Comparison of ENCODE assay signal across 2 cellular contexts in genomic region chr1:11768821-11769220, GRCh38.
TF ChIP-seq lines count a peak whose summit lies in the region.

No MANE protein-coding gene starts in this region.

TF ChIP-seq in HepG2, 621 proteins besides CTCF, POLR2A, EP300 and RAD21:
- TF ChIP-seq NCOA5 (CRISPR knock-in tag; IDR thresholded peaks at IDR 0.05) (no peak), ZNF577 (CRISPR knock-in tag; IDR thresholded peaks at IDR 0.05; ENCODE audit: borderline replicate concordance, low read depth) (no peak), ZNF430 (CRISPR knock-in tag; IDR thresholded peaks at IDR 0.05) (no peak), SKI (IDR thresholded peaks at IDR 0.05; ENCODE audit: partially characterized antibody) (no peak), PRDM4 (CRISPR knock-in tag; IDR thresholded peaks at IDR 0.05; ENCODE audit: borderline replicate concordance) (no peak), FOSL2 (CRISPR knock-in tag; IDR thresholded peaks at IDR 0.05) (no peak)
TF ChIP-seq in HepG2: peak in this region for 0.

TF ChIP-seq in IMR-90, 13 proteins besides CTCF, POLR2A, EP300 and RAD21:
- TF ChIP-seq CEBPB (IDR thresholded peaks at IDR 0.05; ENCODE audit: low read depth, low read length) (no peak), MXI1 (IDR thresholded peaks at IDR 0.05; ENCODE audit: borderline replicate concordance, low read depth, low read length) (no peak), SMC3 (IDR thresholded peaks at IDR 0.05; ENCODE audit: low read depth, low read length) (no peak), NFE2L2 (IDR thresholded peaks at IDR 0.05; ENCODE audit: low read depth, low read length) (no peak), USF2 (IDR thresholded peaks at IDR 0.05; ENCODE audit: low read depth, low read length) (no peak)
